3 cellular contexts compared by ENCODE assay signal in the genomic region with DNA sequence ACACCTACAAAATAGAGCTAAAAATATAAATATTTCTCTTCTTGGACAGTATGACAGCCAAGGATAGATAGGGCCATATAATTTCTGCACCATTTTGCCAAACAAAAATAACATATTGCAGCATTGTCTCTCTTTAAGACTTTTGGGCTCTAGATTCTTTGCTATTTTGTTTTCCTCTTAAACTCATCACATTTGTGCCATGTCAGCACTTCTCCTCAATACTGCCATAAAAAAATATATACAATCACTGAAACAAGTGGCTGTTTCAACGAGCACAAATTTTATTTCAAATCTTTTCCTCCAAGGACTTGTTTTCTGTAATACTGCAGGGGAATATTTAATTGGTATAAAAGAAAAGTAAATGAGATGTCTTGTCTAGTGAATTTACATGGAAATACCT.
TF ChIP-seq lines count a peak whose summit lies in the region.

No MANE protein-coding gene starts in this region.

TF ChIP-seq in A549, 52 proteins besides CTCF, POLR2A, EP300 and RAD21:
- TF ChIP-seq ZC3H11A (IDR thresholded peaks at IDR 0.05) (no peak), MAFK (IDR thresholded peaks at IDR 0.05; ENCODE audit: partially characterized antibody) (peak; percentile 92)
TF ChIP-seq in A549: peak in this region for 1.

TF ChIP-seq in IMR-90, 13 proteins besides CTCF, POLR2A, EP300 and RAD21:
- TF ChIP-seq MAFK (IDR thresholded peaks at IDR 0.05; ENCODE audit: low read depth, low read length), result peak; percentile 98
- no peak for TF ChIP-seq RCOR1 (IDR thresholded peaks at IDR 0.05; ENCODE audit: insufficient replicate concordance, low read length)

TF ChIP-seq in H1, 55 proteins besides CTCF, POLR2A, EP300 and RAD21:
- TF ChIP-seq KDM5A (IDR thresholded peaks at IDR 0.05; ENCODE audit: low read length) (no peak), MAFK (IDR thresholded peaks at IDR 0.05; ENCODE audit: low read depth, low read length) (peak; percentile 95), KDM4A (IDR thresholded peaks at IDR 0.05; ENCODE audit: low read depth, low read length, severe bottlenecking) (no peak)
